ENCODE assay signal across 8 cellular contexts in genomic region chr3:44045476-44046275, GRCh38.
DNase-seq lines count a peak whose midpoint lies in the region; ATAC-seq and FAIRE-seq lines count a peak whose summit lies in the region.

No MANE protein-coding gene starts in this region.

- FAIRE-seq in RCC 7860 (lab: Jason Lieb, UNC): peak; percentile 5

- ATAC-seq in GM18498 (IDR thresholded peaks at IDR 0.05; ENCODE audit: unreplicated experiment) (peak; percentile 85), GM21390 (IDR thresholded peaks at IDR 0.05; ENCODE audit: unreplicated experiment) (peak; percentile 83), HG03469 (IDR thresholded peaks at IDR 0.05; ENCODE audit: unreplicated experiment) (peak; percentile 63)

- no peaks in the 10 kb centered on the region for H3K4me1 ChIP-seq in effector memory CD4-positive, alpha-beta T cell (ENCODE audit: control insufficient read depth, insufficient read depth, low read length, poor library complexity, severe bottlenecking)

- no peak overlapping the region for H3K27ac ChIP-seq in effector memory CD4-positive, alpha-beta T cell (ENCODE audit: insufficient read depth, low read length, poor library complexity, severe bottlenecking)

- no peaks in the 10 kb centered on the region for H3K36me3 ChIP-seq in effector memory CD4-positive, alpha-beta T cell (ENCODE audit: control insufficient read depth, insufficient read depth, low read length)

- peak; percentile 55 for DNase-seq in RCC 7860 (ENCODE audit: low spot score)
- DNase-seq in renal cortical epithelial cell (ENCODE audit: low read depth): peak; percentile 59
- no peak for DNase-seq in middle frontal gyrus (ENCODE audit: extremely low spot score, low spot score)
- DNase-seq in effector memory CD4-positive, alpha-beta T cell: no peak
- DNase-seq in NCI-H1930 (lab: John Stamatoyannopoulos, UW): no peak

- H3K9me3 ChIP-seq in effector memory CD4-positive, alpha-beta T cell (ENCODE audit: control insufficient read depth, low read length): no peaks in the 10 kb centered on the region

- no peaks in the 10 kb centered on the region for H3K27me3 ChIP-seq in effector memory CD4-positive, alpha-beta T cell (replicated peaks; ENCODE audit: control insufficient read depth, insufficient read depth, low read length, poor library complexity, severe bottlenecking)

- no peak overlapping the region for H3K4me3 ChIP-seq in effector memory CD4-positive, alpha-beta T cell (ENCODE audit: insufficient read depth, low read depth, low read length, poor library complexity, severe bottlenecking)

Comparison
In these comparisons a context has a peak if more than half of its experiments do, and no peak if none do; other contexts are left out.
1. DNase-seq: peak in RCC 7860 (single experiment) and renal cortical epithelial cell (single experiment); none in middle frontal gyrus (single experiment), effector memory CD4-positive, alpha-beta T cell (0 of 3) and NCI-H1930 (0 of 2).
2. Peak in every context shown above with its lines, with median percentiles within 50 percentile points of each other: ATAC-seq.